ENCODE assay signal across 12 cellular contexts in the genomic region with DNA sequence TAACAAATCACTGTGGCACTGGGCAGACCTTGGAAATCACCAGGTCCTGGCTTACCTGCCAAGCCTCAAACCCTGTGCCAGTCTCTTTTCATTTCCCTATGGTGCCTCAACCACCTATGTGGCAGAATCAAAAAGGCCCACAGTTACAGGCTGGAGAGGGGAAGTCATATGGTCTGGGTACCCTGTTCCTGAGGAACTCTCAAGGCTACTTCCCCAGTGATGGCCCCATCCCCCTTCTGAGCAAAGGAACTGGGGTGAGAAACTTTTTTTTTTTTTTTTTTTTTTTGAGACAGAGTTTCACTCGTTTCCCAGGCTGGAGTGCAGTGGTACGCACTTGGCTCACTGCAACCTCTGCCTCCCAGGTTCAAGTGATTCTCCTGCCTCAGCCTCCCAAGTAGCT.
DNase-seq lines count a peak whose midpoint lies in the region; ATAC-seq and TF ChIP-seq lines count a peak whose summit lies in the region.
"Had no signal": no experiment of that assay in that cellular context is flagged by ENCODE, and none has a peak within 500 bp of the region (broad histone marks: within the 10 kb centered on the region; RNA-seq: fewer than 3 reads in every experiment).

No MANE protein-coding gene starts in this region.

- H3K4me1 Mint-ChIP-seq in natural killer cell treated with Interleukin-12 subunit alpha and Interleukin-12 subunit beta and Interleukin-15 and Interleukin-18, amount 100 ng/mL, for 72 hours (ENCODE audit: low read depth in 2 of 2): peaks cover 0 to 17% of the 10 kb centered on the region in 2 donors
- peaks cover 23% of the 10 kb centered on the region for H3K4me1 Mint-ChIP-seq in progenitor cell of endocrine pancreas (ENCODE audit: low read depth)

- DNase-seq in AML-193 (lab: John Stamatoyannopoulos, UW) (peak; percentile 33 to 58), NB4 (ENCODE audit: low read depth) (peak; percentile 35), cardiac muscle cell (ENCODE audit: low read depth in 1 of 2, low spot score in 1 of 2) (no peak), psoas muscle (no peak), NCI-H1694 treated with DMSO at 0.1 percent for 48 hours (lab: John Stamatoyannopoulos, UW) (no peak), progenitor cell of endocrine pancreas (ENCODE audit: low spot score, unreplicated experiment) (no peak)
- DNase-seq in natural killer cell treated with Interleukin-12 subunit alpha and Interleukin-12 subunit beta and Interleukin-15 and Interleukin-18, amount 100 ng/mL, for 72 hours (ENCODE audit: low spot score): no peak
- DNase-seq: activated gamma-delta T cell, mammary epithelial cell, NCI-H2171 treated with DMSO at 0.1 percent for 48 hours had no signal

- H3K36me3 Mint-ChIP-seq in natural killer cell treated with Interleukin-12 subunit alpha and Interleukin-12 subunit beta and Interleukin-15 and Interleukin-18, amount 100 ng/mL, for 72 hours: no peaks in the 10 kb centered on the region
- peaks cover 20% of the 10 kb centered on the region for H3K36me3 Mint-ChIP-seq in progenitor cell of endocrine pancreas (ENCODE audit: insufficient read depth)

- WGBS in psoas muscle, 3 donors: 63 to 67% (median 66%) methylated on average over 2 of the region's 2 CpGs

- TF ChIP-seq CTCF in NB4 (IDR thresholded peaks at IDR 0.05; ENCODE audit: low read depth, low read length): no peak
- TF ChIP-seq CTCF in cardiac muscle cell (IDR thresholded peaks at IDR 0.05; ENCODE audit: low read depth, low read length): no peak
- no peak for TF ChIP-seq CTCF in psoas muscle (IDR thresholded peaks at IDR 0.05)
- TF ChIP-seq CTCF in progenitor cell of endocrine pancreas (IDR thresholded peaks at IDR 0.05; ENCODE audit: unreplicated experiment): no peak

- H3K36me3 ChIP-seq in cardiac muscle cell: peaks cover 51% of the 10 kb centered on the region
- H3K36me3 ChIP-seq in psoas muscle (ENCODE audit: insufficient read depth in 1 of 2, low read depth in 1 of 2): peaks cover 0 to 49% of the 10 kb centered on the region in 2 donors

- H3K4me1 ChIP-seq in cardiac muscle cell (ENCODE audit: low read depth) (peaks cover 36% of the 10 kb centered on the region), psoas muscle (peaks cover 73% of the 10 kb centered on the region)

- H3K4me3 ChIP-seq in NB4 (ENCODE audit: low read depth, low read length) (no peak overlapping the region), cardiac muscle cell (no peak overlapping the region), psoas muscle (no peak overlapping the region)
- H3K4me3 ChIP-seq: SJSA1 had no signal

- intact Hi-C loops in psoas muscle (cut with DNase I): no loop called here

- H3K27me3 Mint-ChIP-seq in natural killer cell treated with Interleukin-12 subunit alpha and Interleukin-12 subunit beta and Interleukin-15 and Interleukin-18, amount 100 ng/mL, for 72 hours: no peaks in the 10 kb centered on the region
- H3K27me3 Mint-ChIP-seq in progenitor cell of endocrine pancreas: no peaks in the 10 kb centered on the region

- H3K27me3 ChIP-seq in cardiac muscle cell (no peaks in the 10 kb centered on the region), psoas muscle (ENCODE audit: insufficient read depth in 3 of 3, low read length in 2 of 3) (no peaks in the 10 kb centered on the region)
- H3K27me3 ChIP-seq: SJSA1 had no signal

- TF ChIP-seq POLR2A in NB4 (IDR thresholded peaks at IDR 0.05; ENCODE audit: extremely low read depth, insufficient read length): no peak

- H3K9me3 Mint-ChIP-seq in natural killer cell treated with Interleukin-12 subunit alpha and Interleukin-12 subunit beta and Interleukin-15 and Interleukin-18, amount 100 ng/mL, for 72 hours: no peaks in the 10 kb centered on the region
- H3K9me3 Mint-ChIP-seq in progenitor cell of endocrine pancreas (ENCODE audit: low read depth): no peaks in the 10 kb centered on the region

- ATAC-seq in psoas muscle: no peak
- no peak for ATAC-seq in GM21619 (IDR thresholded peaks at IDR 0.05; ENCODE audit: unreplicated experiment)
- ATAC-seq in natural killer cell treated with Interleukin-12 subunit alpha and Interleukin-12 subunit beta and Interleukin-15 and Interleukin-18, amount 100 ng/mL, for 72 hours: no peak

- no peak overlapping the region for H3K4me3 Mint-ChIP-seq in natural killer cell treated with Interleukin-12 subunit alpha and Interleukin-12 subunit beta and Interleukin-15 and Interleukin-18, amount 100 ng/mL, for 72 hours
- no peak overlapping the region for H3K4me3 Mint-ChIP-seq in progenitor cell of endocrine pancreas (ENCODE audit: low read depth)

- H3K27ac ChIP-seq in cardiac muscle cell: peak overlapping the region; percentile 31
- H3K27ac ChIP-seq in psoas muscle: peak overlapping the region; percentile 75
- H3K27ac ChIP-seq: SJSA1 had no signal

- no peaks in the 10 kb centered on the region for H3K9me3 ChIP-seq in cardiac muscle cell (ENCODE audit: low read depth)
- H3K9me3 ChIP-seq in psoas muscle: no peaks in the 10 kb centered on the region
- H3K9me3 ChIP-seq: SJSA1 had no signal

- no peak overlapping the region for H3K27ac Mint-ChIP-seq in natural killer cell treated with Interleukin-12 subunit alpha and Interleukin-12 subunit beta and Interleukin-15 and Interleukin-18, amount 100 ng/mL, for 72 hours
- H3K27ac Mint-ChIP-seq in progenitor cell of endocrine pancreas: no peak overlapping the region

Comparison
In these comparisons a context has a peak if more than half of its experiments do, and no peak if none do; other contexts are left out.
1. DNase-seq: peak in AML-193 (2 of 2) and NB4 (single experiment); none in cardiac muscle cell (0 of 2), psoas muscle (0 of 2), NCI-H1694 treated with DMSO at 0.1 percent for 48 hours (single experiment), natural killer cell treated with Interleukin-12 subunit alpha and Interleukin-12 subunit beta and Interleukin-15 and Interleukin-18, amount 100 ng/mL, for 72 hours (single experiment) and progenitor cell of endocrine pancreas (single experiment).